In the genomic region with DNA sequence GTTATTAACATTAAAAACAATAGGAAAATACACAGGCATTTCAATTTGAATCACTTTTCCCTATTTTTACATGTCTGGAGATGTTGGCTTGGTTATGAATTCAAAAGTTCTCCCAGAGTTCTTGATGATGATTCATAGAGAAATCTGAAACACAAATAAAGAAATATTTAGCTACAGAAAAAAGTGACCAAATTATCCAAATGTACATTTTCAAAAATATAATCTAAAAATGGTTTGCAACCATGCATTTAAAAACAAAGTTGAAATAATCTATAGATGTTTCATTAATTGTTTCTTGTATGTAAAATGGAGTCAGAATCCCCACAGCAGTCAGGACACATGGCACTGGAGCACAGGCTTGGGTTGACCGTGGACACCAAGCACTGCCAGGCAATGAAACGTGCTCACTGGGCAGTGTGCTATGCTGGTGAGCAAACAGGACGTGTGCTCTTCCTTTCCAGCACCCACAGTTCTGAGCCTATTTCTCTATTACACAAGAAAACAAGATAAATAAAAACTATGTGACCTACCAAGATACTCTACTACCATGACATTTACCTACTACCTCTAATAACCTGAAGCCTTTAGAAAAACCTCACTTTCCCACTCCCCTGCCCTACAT, we compare ENCODE assay signal across 13 cellular contexts. TPM values are rescaled to one million over a fixed set of nuclear protein-coding genes. Genes with fewer than 3 reads are reported as not detected.
A peak's percentile ranks its signal among the peaks of the same experiment; 100 is the strongest.
DNase-seq lines count a peak whose midpoint lies in the region; ATAC-seq, FAIRE-seq and TF ChIP-seq lines count a peak whose summit lies in the region.
"Had no signal": no experiment of that assay in that cellular context is flagged by ENCODE, and none has a peak within 500 bp of the region (broad histone marks: within the 10 kb centered on the region; RNA-seq: fewer than 3 reads in every experiment).

No MANE protein-coding gene starts in this region.

- TF ChIP-seq EP300 in H1 (IDR thresholded peaks at IDR 0.05; ENCODE audit: borderline replicate concordance in 1 of 2, low read depth in 2 of 2, low read length in 2 of 2): no peak

- 88% methylated on average over 3 of the region's 3 CpGs; no CpG with 5 or more reads in 1 of the 2 experiments for WGBS in H1 (ENCODE audit: extremely low coverage in 1 of 2, insufficient coverage in 1 of 2, insufficient read length in 1 of 2, insufficient replicate concordance in 2 of 2, low coverage in 1 of 2, low lambda C conversion rate in 2 of 2, missing lambda C conversion rate in 1 of 2), 2 experiments
- 89 to 96% methylated on average over 3 of the region's 3 CpGs for WGBS in lower leg skin, 2 donors

- TF ChIP-seq RAD21 in H1 (IDR thresholded peaks at IDR 0.05 in 1 of 2, conservative IDR thresholded peaks at IDR 0.05 in 1 of 2; ENCODE audit: low read depth in 2 of 2, low read length in 2 of 2): no peak

- in situ Hi-C loops in Panc1 (cut with HindIII; ENCODE audit: low pct_unique_long_range_greater_than_20kb, low sequenced_read_pairs): no loop called here

- no peak overlapping the region for H3K14ac ChIP-seq in H1 (ENCODE audit: insufficient read length)

- no peaks in the 10 kb centered on the region for H3K79me2 ChIP-seq in H1 (ENCODE audit: control insufficient read depth in 1 of 2, insufficient read depth in 2 of 2, low read length in 2 of 2)
- no peaks in the 10 kb centered on the region for H3K79me2 ChIP-seq in osteoblast (ENCODE audit: insufficient read depth, low read length)

- no peak for TF ChIP-seq POLR2A in H1 (IDR thresholded peaks at IDR 0.05; ENCODE audit: control extremely low read depth in 1 of 2, low read depth in 2 of 2, low read length in 2 of 2)
- TF ChIP-seq POLR2A in lower leg skin (IDR thresholded peaks at IDR 0.05): no peak

- TSS peak; percentile 17 for BruUV-seq in Panc1 (replicated peaks; lab: Mats Ljungman, UMichigan)

- peaks cover 0 to 3% (median 0%) of the 10 kb centered on the region in 11 experiments; a peak in 1 of 22 replicates for H4K20me1 ChIP-seq in BLaER1 treated with 17β-estradiol and CSF1 and Interleukin-3, amounts not matched to agents 10 nM and 100 nM
- H4K20me1 ChIP-seq in H1 (replicated peaks in 1 of 2; ENCODE audit: control insufficient read depth in 1 of 2, insufficient read depth in 2 of 2, low read length in 2 of 2): no peaks in the 10 kb centered on the region
- no peaks in the 10 kb centered on the region for H4K20me1 ChIP-seq in osteoblast (ENCODE audit: insufficient read depth, low read length)

- H3K27ac ChIP-seq in BLaER1 treated with 17β-estradiol and CSF1 and Interleukin-3, amounts not matched to agents 10 nM and 100 nM: no peak overlapping the region
- no peak overlapping the region for H3K27ac ChIP-seq in Panc1 (ENCODE audit: low read length)
- H3K27ac ChIP-seq in H1 (ENCODE audit: low read depth, low read length): no peak overlapping the region
- H3K27ac ChIP-seq in osteoblast (ENCODE audit: low read depth, low read length): peak overlapping the region; percentile 53

- H2AFZ ChIP-seq in H1 (ENCODE audit: low read length) (no peak overlapping the region), osteoblast (ENCODE audit: low read length) (no peak overlapping the region)

- no peak overlapping the region for H4K5ac ChIP-seq in H1 (ENCODE audit: insufficient read length, low read depth, low read length)

- H2AK5ac ChIP-seq in H1 (ENCODE audit: low read depth, low read length): no peak overlapping the region

- H3K9ac ChIP-seq in BLaER1 treated with 17β-estradiol and CSF1 and Interleukin-3, amounts not matched to agents 10 nM and 100 nM: no peak overlapping the region
- H3K9ac ChIP-seq in H1 (replicated peaks in 1 of 4; ENCODE audit: extremely low read depth in 1 of 4, low read depth in 3 of 4, low read length in 3 of 4): no peak overlapping the region

- intact Hi-C loops in Panc1 (cut with micrococcal nuclease; ENCODE audit: unreplicated experiment) (no loop called here), lower leg skin (cut with DNase I; ENCODE audit: low total_unique reads) (no loop called here)

- H3K4me1 ChIP-seq in BLaER1 treated with 17β-estradiol and CSF1 and Interleukin-3, amounts not matched to agents 10 nM and 100 nM: peaks cover 7 to 59% (median 43%) of the 10 kb centered on the region in 10 experiments
- no peaks in the 10 kb centered on the region for H3K4me1 ChIP-seq in Panc1 (ENCODE audit: control insufficient read depth, insufficient read depth, low read length)
- H3K4me1 ChIP-seq in H1 (replicated peaks in 1 of 4; ENCODE audit: control insufficient read depth in 3 of 4, insufficient read depth in 4 of 4, low read length in 3 of 4): no peaks in the 10 kb centered on the region
- H3K4me1 ChIP-seq in osteoblast (ENCODE audit: insufficient read depth, low read length): peaks cover 3% of the 10 kb centered on the region

- no peak overlapping the region for H2BK12ac ChIP-seq in H1 (ENCODE audit: low read depth, low read length)

- no peak for ATAC-seq in Panc1
- ATAC-seq: HCT116, SK-N-SH treated with all-trans-retinoic acid at 6 μM for 48 hours had no signal

- no peak overlapping the region for H2BK15ac ChIP-seq in H1 (ENCODE audit: low read length)

- peaks cover 0 to 22% (median 5%) of the 10 kb centered on the region in 11 experiments; a peak in 6 of 22 replicates for H3K9me3 ChIP-seq in BLaER1 treated with 17β-estradiol and CSF1 and Interleukin-3, amounts not matched to agents 10 nM and 100 nM (replicated peaks in 1 of 11)
- H3K9me3 ChIP-seq in Panc1 (ENCODE audit: control insufficient read depth, insufficient read depth, low read depth, low read length) (no peaks in the 10 kb centered on the region), H1 (ENCODE audit: insufficient read depth in 2 of 2, low read depth in 1 of 2, low read length in 1 of 2) (no peaks in the 10 kb centered on the region), osteoblast (ENCODE audit: low read depth, low read length) (no peaks in the 10 kb centered on the region)

- H3K4me3 ChIP-seq in BLaER1 treated with 17β-estradiol and CSF1 and Interleukin-3, amounts not matched to agents 10 nM and 100 nM: no peak overlapping the region
- H3K4me3 ChIP-seq in Panc1 (ENCODE audit: low read depth in 2 of 2, low read length in 2 of 2): no peak overlapping the region
- H3K4me3 ChIP-seq in H1 (ENCODE audit: extremely low read depth in 1 of 4, insufficient read depth in 2 of 4, low read depth in 3 of 4, low read length in 4 of 4): no peak overlapping the region
- no peak overlapping the region for H3K4me3 ChIP-seq in osteoblast (ENCODE audit: insufficient read depth, low read length)
- H3K4me3 ChIP-seq in lower leg skin (ENCODE audit: low read depth, poor library complexity, severe bottlenecking): no peak overlapping the region

- H3K79me1 ChIP-seq in H1 (ENCODE audit: low read depth, low read length): no peaks in the 10 kb centered on the region; the same call in 1 of the 2 replicates

- POLR2A ChIA-PET in Panc1 (lab: Charles Lee): no interaction called here
- POLR2A ChIA-PET in H1 (lab: Charles Lee; ENCODE audit: partially characterized antibody): interaction anchor here (1.5 kb wide), 1 partner anchor 12 kb away, joined by 5 read pairs; no protein-coding TSS in a partner anchor

- H4K91ac ChIP-seq in H1 (replicated peaks; ENCODE audit: insufficient read length, low read length): no peak overlapping the region

- peaks cover 26 to 70% (median 53%) of the 10 kb centered on the region in 11 experiments for H3K36me3 ChIP-seq in BLaER1 treated with 17β-estradiol and CSF1 and Interleukin-3, amounts not matched to agents 10 nM and 100 nM
- H3K36me3 ChIP-seq in Panc1 (ENCODE audit: control insufficient read depth, insufficient read depth, low read length) (peaks cover 4% of the 10 kb centered on the region; the same call in 1 of the 2 replicates), H1 (ENCODE audit: control insufficient read depth in 2 of 4, insufficient read depth in 4 of 4, low read length in 3 of 4) (peaks cover 0 to 43% (median 27%) of the 10 kb centered on the region in 4 experiments; a peak in 7 of 8 replicates), osteoblast (ENCODE audit: insufficient read depth, low read length) (peaks cover 19% of the 10 kb centered on the region)

- H3K4me2 ChIP-seq in BLaER1 treated with 17β-estradiol and CSF1 and Interleukin-3, amounts not matched to agents 10 nM and 100 nM: peak overlapping the region in 8 of 11 experiments; percentile 4 to 92 (median 84); a peak in 12 of 22 replicates
- H3K4me2 ChIP-seq in H1 (ENCODE audit: insufficient read depth in 1 of 2, low read depth in 2 of 2, low read length in 2 of 2): no peak overlapping the region
- H3K4me2 ChIP-seq in osteoblast (ENCODE audit: insufficient read depth, low read length): no peak overlapping the region

- H3K23me2 ChIP-seq in H1 (ENCODE audit: low read depth, low read length): no peaks in the 10 kb centered on the region

- CTCF ChIA-PET in Panc1 (lab: Charles Lee) (no interaction called here), H1 (lab: Charles Lee; ENCODE audit: partially characterized antibody) (interaction anchor here (2.9 kb wide), 1 partner anchor 15 kb away, joined by 10 read pairs; no protein-coding TSS in a partner anchor)

- no peaks in the 10 kb centered on the region for H3K27me3 ChIP-seq in BLaER1 treated with 17β-estradiol and CSF1 and Interleukin-3, amounts not matched to agents 10 nM and 100 nM
- H3K27me3 ChIP-seq in Panc1 (ENCODE audit: control insufficient read depth, insufficient read depth, low read length): no peaks in the 10 kb centered on the region
- H3K27me3 ChIP-seq in H1 (replicated peaks in 1 of 4; ENCODE audit: control insufficient read depth in 3 of 4, extremely low read depth in 1 of 4, insufficient read depth in 3 of 4, low read length in 3 of 4): no peaks in the 10 kb centered on the region
- no peaks in the 10 kb centered on the region for H3K27me3 ChIP-seq in osteoblast (ENCODE audit: insufficient read depth, low read length)

- H4K8ac ChIP-seq in H1 (ENCODE audit: extremely low read depth, insufficient read depth, low read length): no peak overlapping the region

- DNase-seq in Panc1 (ENCODE audit: low read depth, low spot score) (no peak), H1 (ENCODE audit: low read depth in 1 of 2, low spot score in 2 of 2) (no peak), osteoblast (ENCODE audit: insufficient read length, low spot score, missing footprints) (no peak), NCI-H446 (lab: John Stamatoyannopoulos, UW) (no peak), putamen (ENCODE audit: low spot score) (no peak), lower leg skin (ENCODE audit: low spot score in 2 of 2) (no peak)
- DNase-seq: Kasumi-1, NCI-H187, NCI-H69, SHP77 treated with DMSO at 0.1 percent for 48 hours had no signal

- H3K56ac ChIP-seq in H1 (replicated peaks; ENCODE audit: insufficient read length, low read depth, low read length): no peak overlapping the region

- FAIRE-seq in H1 (lab: Jason Lieb, UNC): no peak

- H3K23ac ChIP-seq in H1 (ENCODE audit: insufficient read length): no peak overlapping the region

- no peak overlapping the region for H2BK5ac ChIP-seq in H1 (ENCODE audit: low read depth, low read length)

- no peak overlapping the region for H2BK20ac ChIP-seq in H1 (ENCODE audit: low read length)

- H3K4ac ChIP-seq in H1 (replicated peaks; ENCODE audit: insufficient read length, low read depth, low read length): no peak overlapping the region

- no peak overlapping the region for H3K18ac ChIP-seq in H1 (ENCODE audit: extremely low read depth, low read length)

- no peak for TF ChIP-seq CTCF in Panc1 (IDR thresholded peaks at IDR 0.05)
- TF ChIP-seq CTCF in H1 (IDR thresholded peaks at IDR 0.05; ENCODE audit: control extremely low read depth in 1 of 3, insufficient read depth in 1 of 3, low read depth in 1 of 3, low read length in 3 of 3): no peak
- no peak for TF ChIP-seq CTCF in osteoblast (IDR thresholded peaks at IDR 0.05; ENCODE audit: extremely low read depth, low read depth, low read length)
- no peak for TF ChIP-seq CTCF in lower leg skin (IDR thresholded peaks at IDR 0.05)

- H2BK120ac ChIP-seq in H1 (replicated peaks; ENCODE audit: low read depth, low read length): no peak overlapping the region

RNA-seq across cellular contexts. Expression of a gene that starts 44.1 kb away (rescaled TPM):
- total RNA-seq in Panc1 (2021; ENCODE audit: unreplicated experiment): 1.1 TPM
- 2.5 TPM for polyA plus RNA-seq in Panc1 (2012; ENCODE audit: insufficient read length)
- total RNA-seq in H1 (2021; fragmentation: NEBNext Ultra II Directional; extraction: Animal tissue kit (Norgen Biotek cat#: 25700)): 3.6 and 4.5 TPM in 2 replicates
- 2.6 and 4.9 TPM in 2 replicates for polyA plus RNA-seq in H1 (2011; rRNA removed)
- polyA plus RNA-seq in H1 (2011; cell fraction: cytosol; rRNA removed): 3.7 TPM
- 5.5 TPM for polyA plus RNA-seq in H1 (2011; cell fraction: nucleus; rRNA removed)
- 1.3 to 2.3 TPM (median 1.8 TPM) in 4 replicates for polyA plus RNA-seq in H1 (2012, experiment 1 of 2)
- polyA plus RNA-seq in H1 (2012, experiment 2 of 2): 1.4 TPM
- 1.4 TPM for polyA plus RNA-seq in H1 (2013, experiment 1 of 2)
- 1.5 TPM for polyA plus RNA-seq in H1 (2013, experiment 2 of 2)
- 3.4 and 3.5 TPM in 2 replicates for polyA minus RNA-seq in H1 (2011; rRNA and poly(A)+ RNA removed)
- polyA minus RNA-seq in H1 (2011; cell fraction: cytosol; rRNA and poly(A)+ RNA removed): 4.8 TPM
- 7.4 TPM for polyA minus RNA-seq in H1 (2011; cell fraction: nucleus; rRNA and poly(A)+ RNA removed)
- total RNA-seq in osteoblast: 0.36 and 0.88 TPM in 2 replicates
- total RNA-seq in lower leg skin: 1 to 10 TPM in 2 of 4 donors, under 1 TPM in 2; 0.11 to 1.6 (median 0.92) TPM

Comparison
In these comparisons a context has a peak if more than half of its experiments do, and no peak if none do; other contexts are left out.
1. H3K4me2 ChIP-seq: peak in BLaER1 treated with 17β-estradiol and CSF1 and Interleukin-3, amounts not matched to agents 10 nM and 100 nM (8 of 11); none in H1 (0 of 2) and osteoblast (single experiment).